ENCODE assay signal across 19 cellular contexts in genomic region chr17:82079001-82079677, GRCh38. TPM values are rescaled to one million over a fixed set of nuclear protein-coding genes. Genes with fewer than 3 reads are reported as not detected.
DNase-seq lines count a peak whose midpoint lies in the region; ATAC-seq, FAIRE-seq and TF ChIP-seq lines count a peak whose summit lies in the region.
"Had no signal": no experiment of that assay in that cellular context is flagged by ENCODE, and none has a peak within 500 bp of the region (broad histone marks: within the 10 kb centered on the region; RNA-seq: fewer than 3 reads in every experiment).

No MANE protein-coding gene starts in this region.

- ATAC-seq in GM18505 (IDR thresholded peaks at IDR 0.05; ENCODE audit: unreplicated experiment) = no peak
- no peak for ATAC-seq in K562
- no peak for ATAC-seq in activated CD8-positive, alpha-beta T cell treated with anti-CD3 and anti-CD28 coated beads for 36 hours
- ATAC-seq in HG02642 (IDR thresholded peaks at IDR 0.05; ENCODE audit: poor library complexity, unreplicated experiment) = no peak
- ATAC-seq: HCT116 had no signal

- POLR2A ChIA-PET in K562 (lab: Yijun Ruan, JAX) = interaction anchor here (0.5 to 4.2 kb wide), 6 partner anchors 9 to 119 kb away, joined by 3 to 52 read pairs (median 5); partner anchors contain the start of gene NOTUM
- POLR2A ChIA-PET in activated CD8-positive, alpha-beta T cell treated with anti-CD3 and anti-CD28 coated beads for 36 hours (lab: Charles Lee) = interaction anchor here (2.0 to 3.0 kb wide), 2 partner anchors 10 to 14 kb away, joined by 6 to 18 read pairs; partner anchors contain the start of gene DUS1L

- FAIRE-seq in K562 (lab: Jason Lieb, UNC) = no peak
- FAIRE-seq: A204.1, GM12892 had no signal

- H3K36me3 ChIP-seq in K562 (ENCODE audit: control insufficient read depth, insufficient read depth, low read length) = peaks cover 65% of the 10 kb centered on the region; the same call in 2 of the 3 replicates

- no peak overlapping the region for H3K4me3 ChIP-seq in K562

- H3K36me3 Mint-ChIP-seq in Calu3 (ENCODE audit: insufficient read depth, unreplicated experiment) (peaks cover 79% of the 10 kb centered on the region), neural crest cell (ENCODE audit: low read depth) (peaks cover 2% of the 10 kb centered on the region)
- H3K36me3 Mint-ChIP-seq in activated CD8-positive, alpha-beta T cell treated with anti-CD3 and anti-CD28 coated beads for 36 hours (ENCODE audit: low read depth) = peaks cover 9% of the 10 kb centered on the region
- H3K36me3 Mint-ChIP-seq: CD4-positive, CD25-positive, alpha-beta regulatory T cell had no signal

- H3K9me3 Mint-ChIP-seq in Calu3 (ENCODE audit: low read depth, unreplicated experiment) (no peaks in the 10 kb centered on the region), neural crest cell (no peaks in the 10 kb centered on the region)
- H3K9me3 Mint-ChIP-seq in activated CD8-positive, alpha-beta T cell treated with anti-CD3 and anti-CD28 coated beads for 36 hours = no peaks in the 10 kb centered on the region
- H3K9me3 Mint-ChIP-seq: CD4-positive, CD25-positive, alpha-beta regulatory T cell had no signal

- H3K4me1 ChIP-seq in K562 (replicated peaks in 1 of 2; ENCODE audit: control insufficient read depth in 2 of 2, insufficient read depth in 2 of 2, low read length in 2 of 2) = peaks cover 0 to 70% of the 10 kb centered on the region in 2 experiments; a peak in 2 of 5 replicates
- H3K4me1 ChIP-seq: BE2C, Caco-2 had no signal

- in situ Hi-C loops in K562 (cut with MboI) = no loop called here

- no peak overlapping the region for H3K4me2 ChIP-seq in K562 (ENCODE audit: insufficient read depth, low read length)

- TF ChIP-seq POLR2A in GM18505 (IDR thresholded peaks at IDR 0.05; ENCODE audit: borderline replicate concordance, extremely low read depth, insufficient read depth, insufficient read length) (peak; percentile 8), K562 (conservative IDR thresholded peaks at IDR 0.05) (peak; percentile 69)

- H2AFZ ChIP-seq in K562 (ENCODE audit: low read depth, low read length) = no peak overlapping the region

- no peaks in the 10 kb centered on the region for H3K27me3 Mint-ChIP-seq in Calu3 (ENCODE audit: unreplicated experiment)
- peaks cover 11% of the 10 kb centered on the region for H3K27me3 Mint-ChIP-seq in neural crest cell (ENCODE audit: low read depth)
- H3K27me3 Mint-ChIP-seq in activated CD8-positive, alpha-beta T cell treated with anti-CD3 and anti-CD28 coated beads for 36 hours = no peaks in the 10 kb centered on the region

- no peak for TF ChIP-seq EP300 in K562 (IDR thresholded peaks at IDR 0.05; ENCODE audit: low read length)

- CTCF ChIA-PET in Calu3 (lab: Charles Lee) (no interaction called here), K562 (lab: Yijun Ruan, JAX; ENCODE audit: low intra/inter-chr PET ratio) (no interaction called here)
- CTCF ChIA-PET in activated CD8-positive, alpha-beta T cell treated with anti-CD3 and anti-CD28 coated beads for 36 hours (lab: Charles Lee) = no interaction called here

- TF ChIP-seq RAD21 in K562 (CRISPR knock-in tag; conservative IDR thresholded peaks at IDR 0.05 in 1 of 2, IDR thresholded peaks at IDR 0.05 in 1 of 2) = no peak

- BruUV-seq in Calu3 (replicated peaks; lab: Mats Ljungman, UMichigan) = no TSS peak
- BruUV-seq in K562 (replicated peaks; lab: Mats Ljungman, UMichigan) = no TSS peak

- H3K27ac Mint-ChIP-seq in Calu3 (ENCODE audit: unreplicated experiment) = peak overlapping the region; percentile 30
- H3K27ac Mint-ChIP-seq in neural crest cell (ENCODE audit: unreplicated experiment) = peak overlapping the region; percentile 27
- no peak overlapping the region for H3K27ac Mint-ChIP-seq in activated CD8-positive, alpha-beta T cell treated with anti-CD3 and anti-CD28 coated beads for 36 hours
- H3K27ac Mint-ChIP-seq: CD4-positive, CD25-positive, alpha-beta regulatory T cell had no signal

- intact Hi-C loops in Calu3 (cut with micrococcal nuclease; ENCODE audit: unreplicated experiment) (no loop called here), K562 (cut with micrococcal nuclease) (no loop called here)
- intact Hi-C loops in activated CD8-positive, alpha-beta T cell treated with anti-CD3 and anti-CD28 coated beads for 36 hours (cut with micrococcal nuclease) = no loop called here

- no peaks in the 10 kb centered on the region; the same call in 2 of the 3 replicates for H3K79me2 ChIP-seq in K562 (ENCODE audit: control insufficient read depth, insufficient read depth, low read length)

- H4K20me1 ChIP-seq in K562 (replicated peaks; ENCODE audit: control insufficient read depth, insufficient read depth, low read length) = peaks cover 27% of the 10 kb centered on the region

- no peak overlapping the region for H3K27ac ChIP-seq in K562 (ENCODE audit: extremely low read depth, low read depth, low read length)

- H3K4me1 Mint-ChIP-seq in Calu3 (ENCODE audit: low read depth, unreplicated experiment) = no peaks in the 10 kb centered on the region
- no peaks in the 10 kb centered on the region for H3K4me1 Mint-ChIP-seq in neural crest cell
- no peaks in the 10 kb centered on the region for H3K4me1 Mint-ChIP-seq in activated CD8-positive, alpha-beta T cell treated with anti-CD3 and anti-CD28 coated beads for 36 hours (ENCODE audit: low read depth)
- H3K4me1 Mint-ChIP-seq: CD4-positive, CD25-positive, alpha-beta regulatory T cell had no signal

- H3K4me3 Mint-ChIP-seq in Calu3 (ENCODE audit: low read depth, unreplicated experiment) (no peak overlapping the region), neural crest cell (no peak overlapping the region)
- H3K4me3 Mint-ChIP-seq in activated CD8-positive, alpha-beta T cell treated with anti-CD3 and anti-CD28 coated beads for 36 hours = no peak overlapping the region
- H3K4me3 Mint-ChIP-seq: CD4-positive, CD25-positive, alpha-beta regulatory T cell had no signal

- H3K9me1 ChIP-seq in K562 (ENCODE audit: control insufficient read depth, insufficient read depth, low read length) = peaks cover 3% of the 10 kb centered on the region

- WGBS in K562 (ENCODE audit: insufficient coverage, low coverage, missing lambda C conversion rate) = 96% methylated on average over 29 of the region's 47 CpGs

- no peaks in the 10 kb centered on the region for H3K9me3 ChIP-seq in K562 (replicated peaks; ENCODE audit: control insufficient read depth, insufficient read depth, low read depth, low read length)
- H3K9me3 ChIP-seq: BE2C, Caco-2 had no signal

- H3K27me3 ChIP-seq in K562 (ENCODE audit: control insufficient read depth in 2 of 2, insufficient read depth in 2 of 2, low read length in 2 of 2) = no peaks in the 10 kb centered on the region
- H3K27me3 ChIP-seq: BE2C had no signal

- no peak for TF ChIP-seq CTCF in Calu3 (IDR thresholded peaks at IDR 0.05; ENCODE audit: unreplicated experiment)
- no peak for TF ChIP-seq CTCF in K562 (IDR thresholded peaks at IDR 0.05 in 2 of 3, conservative IDR thresholded peaks at IDR 0.05 in 1 of 3; ENCODE audit: insufficient read depth in 2 of 3, low read depth in 1 of 3, low read length in 3 of 3)
- TF ChIP-seq CTCF in neural crest cell (conservative IDR thresholded peaks at IDR 0.05) = no peak
- no peak for TF ChIP-seq CTCF in activated CD8-positive, alpha-beta T cell treated with anti-CD3 and anti-CD28 coated beads for 36 hours (IDR thresholded peaks at IDR 0.05)

- H3K9ac ChIP-seq in K562 (ENCODE audit: insufficient read depth in 1 of 2, low read depth in 2 of 2, low read length in 2 of 2) = no peak overlapping the region

- DNase-seq in Calu3 = no peak
- DNase-seq in K562 (ENCODE audit: extremely low read depth in 1 of 4, low spot score in 3 of 4) = no peak
- no peak for DNase-seq in neural crest cell (ENCODE audit: low read depth, low spot score)
- no peak for DNase-seq in activated CD8-positive, alpha-beta T cell treated with anti-CD3 and anti-CD28 coated beads for 36 hours
- no peak for DNase-seq in NCI-H2081 treated with DMSO at 0.1 percent for 48 hours (lab: John Stamatoyannopoulos, UW)
- DNase-seq: ACHN; BE2C; Caco-2; CD4-positive, CD25-positive, alpha-beta regulatory T cell; DMS153; DND-41; EL; GOT3; H7 had no signal

RNA-seq across cellular contexts. Expression of gene DUS1L, which starts 13.5 kb away (rescaled TPM):
- total RNA-seq in Calu3 (2022) = 132 and 146 TPM in 2 replicates
- total RNA-seq in K562 (2011; cell fraction: chromatin; rRNA removed; ENCODE audit: low replicate concordance) = 125 and 499 TPM in 2 replicates
- 452 and 491 TPM in 2 replicates for total RNA-seq in K562 (2011; cell fraction: nucleolus; rRNA removed)
- 177 and 203 TPM in 2 replicates for total RNA-seq in K562 (2011; cell fraction: nucleoplasm; rRNA removed)
- total RNA-seq in K562 (2014; rRNA removed) = 203 and 249 TPM in 2 replicates
- 45.0 and 57.5 TPM in 2 replicates for total RNA-seq in K562 (2014; rRNA removed; fragmentation: Illumina TruSeq; extraction: Trizol)
- total RNA-seq in K562 (2015; rRNA removed; fragmentation: Illumina TruSeq; extraction: Trizol) = 83.1 and 83.9 TPM in 2 replicates
- 193 and 209 TPM in 2 replicates for total RNA-seq in K562 (2021)
- 60.1 and 77.0 TPM in 2 replicates for polyA plus RNA-seq in K562 (2011; rRNA removed)
- 62.4 and 118 TPM in 2 replicates for polyA plus RNA-seq in K562 (2011; cell fraction: cytosol; rRNA removed)
- polyA plus RNA-seq in K562 (2011; cell fraction: nucleus; rRNA removed) = 712 and 945 TPM in 2 replicates
- polyA plus RNA-seq in K562 (2012) = 123 and 178 TPM in 2 replicates
- polyA plus RNA-seq in K562 (2014; fragmentation: Illumina TruSeq; extraction: Trizol) = 97.2 and 99.8 TPM in 2 replicates
- polyA plus RNA-seq in K562 (2014; fragmentation: Nextera tagmentation; extraction: Ambion mirVana) = 10 to 100 TPM in 1 of 2 experiments, 1 to 10 TPM in 1; 7.8 to 11.3 TPM
- 201 and 210 TPM in 2 replicates for polyA plus RNA-seq in K562 (2014; rRNA removed)
- 17.2 and 22.2 TPM in 2 replicates for polyA minus RNA-seq in K562 (2011; rRNA and poly(A)+ RNA removed)
- polyA minus RNA-seq in K562 (2011; cell fraction: cytosol; rRNA and poly(A)+ RNA removed) = 54.0 and 54.3 TPM in 2 replicates
- polyA minus RNA-seq in K562 (2011; cell fraction: nucleus; rRNA and poly(A)+ RNA removed) = 179 and 184 TPM in 2 replicates
- total RNA-seq in neural crest cell = 126 and 131 TPM in 2 replicates
- total RNA-seq in activated CD8-positive, alpha-beta T cell treated with anti-CD3 and anti-CD28 coated beads for 36 hours = 100 to 1,000 TPM; 139 to 140 TPM

RNA-seq across cellular contexts. Expression of gene FASN, which starts 18.9 kb away (rescaled TPM):
- total RNA-seq in Calu3 (2022) = 346 and 372 TPM in 2 replicates
- 343 and 1,124 TPM in 2 replicates for total RNA-seq in K562 (2011; cell fraction: chromatin; rRNA removed; ENCODE audit: low replicate concordance)
- 877 TPM in 2 replicates for total RNA-seq in K562 (2011; cell fraction: nucleolus; rRNA removed)
- total RNA-seq in K562 (2011; cell fraction: nucleoplasm; rRNA removed) = 433 and 475 TPM in 2 replicates
- 214 and 239 TPM in 2 replicates for total RNA-seq in K562 (2014; rRNA removed)
- 11.2 and 13.9 TPM in 2 replicates for total RNA-seq in K562 (2014; rRNA removed; fragmentation: Illumina TruSeq; extraction: Trizol)
- total RNA-seq in K562 (2015; rRNA removed; fragmentation: Illumina TruSeq; extraction: Trizol) = 50.9 and 61.1 TPM in 2 replicates
- total RNA-seq in K562 (2021) = 605 and 663 TPM in 2 replicates
- 49.8 and 133 TPM in 2 replicates for polyA plus RNA-seq in K562 (2011; rRNA removed)
- 159 and 260 TPM in 2 replicates for polyA plus RNA-seq in K562 (2011; cell fraction: cytosol; rRNA removed)
- 627 and 766 TPM in 2 replicates for polyA plus RNA-seq in K562 (2011; cell fraction: nucleus; rRNA removed)
- polyA plus RNA-seq in K562 (2012) = 153 and 283 TPM in 2 replicates
- 49.9 and 181 TPM in 2 replicates for polyA plus RNA-seq in K562 (2014; fragmentation: Illumina TruSeq; extraction: Trizol)
- polyA plus RNA-seq in K562 (2014; fragmentation: Nextera tagmentation; extraction: Ambion mirVana) = under 1 TPM; 0.15 to 0.20 TPM
- 157 and 181 TPM in 2 replicates for polyA plus RNA-seq in K562 (2014; rRNA removed)
- 59.1 and 70.2 TPM in 2 replicates for polyA minus RNA-seq in K562 (2011; rRNA and poly(A)+ RNA removed)
- 455 and 1,011 TPM in 2 replicates for polyA minus RNA-seq in K562 (2011; cell fraction: cytosol; rRNA and poly(A)+ RNA removed)
- 200 and 251 TPM in 2 replicates for polyA minus RNA-seq in K562 (2011; cell fraction: nucleus; rRNA and poly(A)+ RNA removed)
- total RNA-seq in neural crest cell = 816 and 839 TPM in 2 replicates
- total RNA-seq in activated CD8-positive, alpha-beta T cell treated with anti-CD3 and anti-CD28 coated beads for 36 hours = 100 to 1,000 TPM; 250 to 260 TPM

RNA-seq across cellular contexts. Expression of gene GPS1, which starts 27.4 kb away (rescaled TPM):
- total RNA-seq in Calu3 (2022) (114 and 115 TPM in 2 replicates), K562 (2014; rRNA removed) (137 and 183 TPM in 2 replicates), K562 (2014; rRNA removed; fragmentation: Illumina TruSeq; extraction: Trizol) (17.5 and 26.3 TPM in 2 replicates), K562 (2015; rRNA removed; fragmentation: Illumina TruSeq; extraction: Trizol) (69.9 and 72.5 TPM in 2 replicates), K562 (2021) (162 and 167 TPM in 2 replicates), neural crest cell (154 and 156 TPM in 2 replicates)
- total RNA-seq in K562 (2011; cell fraction: chromatin; rRNA removed; ENCODE audit: low replicate concordance) = 57.5 and 207 TPM in 2 replicates
- total RNA-seq in K562 (2011; cell fraction: nucleolus; rRNA removed) = 178 and 205 TPM in 2 replicates
- 87.8 and 88.8 TPM in 2 replicates for total RNA-seq in K562 (2011; cell fraction: nucleoplasm; rRNA removed)
- polyA plus RNA-seq in K562 (2011; rRNA removed) (57.0 and 88.5 TPM in 2 replicates), K562 (2014; fragmentation: Illumina TruSeq; extraction: Trizol) (74.5 and 111 TPM in 2 replicates), K562 (2014; fragmentation: Nextera tagmentation; extraction: Ambion mirVana) (10 to 100 TPM in 1 of 2 experiments, 1 to 10 TPM in 1; 3.1 to 13.4 TPM), K562 (2014; rRNA removed) (112 and 123 TPM in 2 replicates)
- polyA plus RNA-seq in K562 (2011; cell fraction: cytosol; rRNA removed) = 94.2 and 226 TPM in 2 replicates
- 212 and 255 TPM in 2 replicates for polyA plus RNA-seq in K562 (2011; cell fraction: nucleus; rRNA removed)
- 103 and 115 TPM in 2 replicates for polyA plus RNA-seq in K562 (2012)
- polyA minus RNA-seq in K562 (2011; rRNA and poly(A)+ RNA removed) = 31.9 and 46.4 TPM in 2 replicates
- polyA minus RNA-seq in K562 (2011; cell fraction: cytosol; rRNA and poly(A)+ RNA removed) = 71.4 and 74.6 TPM in 2 replicates
- 72.3 and 75.2 TPM in 2 replicates for polyA minus RNA-seq in K562 (2011; cell fraction: nucleus; rRNA and poly(A)+ RNA removed)
- total RNA-seq in activated CD8-positive, alpha-beta T cell treated with anti-CD3 and anti-CD28 coated beads for 36 hours = 10 to 100 TPM; 82.7 to 88.6 TPM

RNA-seq across cellular contexts. Expression of gene RFNG, which starts 27.5 kb away (rescaled TPM):
- total RNA-seq in Calu3 (2022) (26.4 and 33.5 TPM in 2 replicates), K562 (2014; rRNA removed) (23.6 and 28.4 TPM in 2 replicates), K562 (2014; rRNA removed; fragmentation: Illumina TruSeq; extraction: Trizol) (6.5 and 9.5 TPM in 2 replicates), K562 (2015; rRNA removed; fragmentation: Illumina TruSeq; extraction: Trizol) (11.1 and 14.3 TPM in 2 replicates), K562 (2021) (26.9 and 30.2 TPM in 2 replicates), neural crest cell (44.5 and 46.0 TPM in 2 replicates)
- total RNA-seq in K562 (2011; cell fraction: chromatin; rRNA removed; ENCODE audit: low replicate concordance) = 23.1 and 61.7 TPM in 2 replicates
- total RNA-seq in K562 (2011; cell fraction: nucleolus; rRNA removed) = 74.4 and 74.9 TPM in 2 replicates
- 36.5 and 40.5 TPM in 2 replicates for total RNA-seq in K562 (2011; cell fraction: nucleoplasm; rRNA removed)
- polyA plus RNA-seq in K562 (2011; rRNA removed) (9.2 and 17.2 TPM in 2 replicates), K562 (2014; fragmentation: Illumina TruSeq; extraction: Trizol) (9.0 and 18.5 TPM in 2 replicates), K562 (2014; fragmentation: Nextera tagmentation; extraction: Ambion mirVana) (under 1 TPM; 0.32 to 0.66 TPM), K562 (2014; rRNA removed) (32.6 and 32.8 TPM in 2 replicates)
- 12.2 and 23.8 TPM in 2 replicates for polyA plus RNA-seq in K562 (2011; cell fraction: cytosol; rRNA removed)
- polyA plus RNA-seq in K562 (2011; cell fraction: nucleus; rRNA removed) = 144 and 164 TPM in 2 replicates
- polyA plus RNA-seq in K562 (2012) = 16.9 and 35.2 TPM in 2 replicates
- 2.0 TPM in 2 replicates for polyA minus RNA-seq in K562 (2011; rRNA and poly(A)+ RNA removed)
- 11.7 and 13.1 TPM in 2 replicates for polyA minus RNA-seq in K562 (2011; cell fraction: cytosol; rRNA and poly(A)+ RNA removed)
- polyA minus RNA-seq in K562 (2011; cell fraction: nucleus; rRNA and poly(A)+ RNA removed) = 11.4 and 14.3 TPM in 2 replicates
- 10 to 100 TPM; 14.2 to 15.3 TPM for total RNA-seq in activated CD8-positive, alpha-beta T cell treated with anti-CD3 and anti-CD28 coated beads for 36 hours

RNA-seq across cellular contexts. Expression of gene DCXR, which starts 41.6 kb away (rescaled TPM):
- total RNA-seq in Calu3 (2022) (87.8 and 95.3 TPM in 2 replicates), K562 (2014; rRNA removed) (165 and 194 TPM in 2 replicates), K562 (2014; rRNA removed; fragmentation: Illumina TruSeq; extraction: Trizol) (41.1 and 66.0 TPM in 2 replicates), K562 (2015; rRNA removed; fragmentation: Illumina TruSeq; extraction: Trizol) (76.0 and 90.0 TPM in 2 replicates), K562 (2021) (235 and 256 TPM in 2 replicates), neural crest cell (198 and 199 TPM in 2 replicates)
- 78.8 and 254 TPM in 2 replicates for total RNA-seq in K562 (2011; cell fraction: chromatin; rRNA removed; ENCODE audit: low replicate concordance)
- total RNA-seq in K562 (2011; cell fraction: nucleolus; rRNA removed) = 329 and 354 TPM in 2 replicates
- total RNA-seq in K562 (2011; cell fraction: nucleoplasm; rRNA removed) = 133 and 150 TPM in 2 replicates
- polyA plus RNA-seq in K562 (2011; rRNA removed) (156 and 201 TPM in 2 replicates), K562 (2014; fragmentation: Illumina TruSeq; extraction: Trizol) (243 and 274 TPM in 2 replicates), K562 (2014; fragmentation: Nextera tagmentation; extraction: Ambion mirVana) (10 to 100 TPM; 21.3 to 50.3 TPM), K562 (2014; rRNA removed) (229 and 261 TPM in 2 replicates)
- polyA plus RNA-seq in K562 (2011; cell fraction: cytosol; rRNA removed) = 404 and 845 TPM in 2 replicates
- 611 and 714 TPM in 2 replicates for polyA plus RNA-seq in K562 (2011; cell fraction: nucleus; rRNA removed)
- polyA plus RNA-seq in K562 (2012) = 229 and 244 TPM in 2 replicates
- 34.8 and 73.6 TPM in 2 replicates for polyA minus RNA-seq in K562 (2011; rRNA and poly(A)+ RNA removed)
- 67.3 and 81.5 TPM in 2 replicates for polyA minus RNA-seq in K562 (2011; cell fraction: cytosol; rRNA and poly(A)+ RNA removed)
- 104 and 111 TPM in 2 replicates for polyA minus RNA-seq in K562 (2011; cell fraction: nucleus; rRNA and poly(A)+ RNA removed)
- total RNA-seq in activated CD8-positive, alpha-beta T cell treated with anti-CD3 and anti-CD28 coated beads for 36 hours = 100 to 1,000 TPM in 1 of 2 experiments, 10 to 100 TPM in 1; 99.2 to 101 TPM
